ENCODE assay signal across 14 cellular contexts in genomic region chr3:111593666-111594065, GRCh38. TPM values are rescaled to one million over a fixed set of nuclear protein-coding genes. Genes with fewer than 3 reads are reported as not detected.
A peak's percentile ranks its signal among the peaks of the same experiment; 100 is the strongest.
DNase-seq lines count a peak whose midpoint lies in the region; ATAC-seq and TF ChIP-seq lines count a peak whose summit lies in the region.
"Had no signal": no experiment of that assay in that cellular context is flagged by ENCODE, and none has a peak within 500 bp of the region (broad histone marks: within the 10 kb centered on the region; RNA-seq: fewer than 3 reads in every experiment).

No MANE protein-coding gene starts in this region.

- peaks cover 40% of the 10 kb centered on the region for H3K36me3 ChIP-seq in CD8-positive, alpha-beta T cell (ENCODE audit: insufficient read depth, low read length)
- no peaks in the 10 kb centered on the region for H3K36me3 ChIP-seq in neural progenitor cell
- H3K36me3 ChIP-seq: left lung had no signal

- no peak for TF ChIP-seq CTCF in CD8-positive, alpha-beta T cell (IDR thresholded peaks at IDR 0.05)
- TF ChIP-seq CTCF in neural progenitor cell (IDR thresholded peaks at IDR 0.05): no peak

- H3K9ac ChIP-seq in neural progenitor cell: no peak overlapping the region

- no peak overlapping the region for H2AFZ ChIP-seq in neural progenitor cell (replicated peaks)

- peaks cover 10% of the 10 kb centered on the region for H3K4me1 ChIP-seq in CD8-positive, alpha-beta T cell (ENCODE audit: insufficient read depth, low read length)
- H3K4me1 ChIP-seq in neural progenitor cell: no peaks in the 10 kb centered on the region
- H3K4me1 ChIP-seq: left lung had no signal

- H3K9me3 Mint-ChIP-seq in CD8-positive, alpha-beta T cell: no peaks in the 10 kb centered on the region
- H3K9me3 Mint-ChIP-seq in activated CD4-positive, alpha-beta memory T cell treated with anti-CD3 and anti-CD28 coated beads for 36 hours: no peaks in the 10 kb centered on the region
- no peaks in the 10 kb centered on the region for H3K9me3 Mint-ChIP-seq in naive thymus-derived CD8-positive, alpha-beta T cell
- no peaks in the 10 kb centered on the region for H3K9me3 Mint-ChIP-seq in neural progenitor cell

- H3F3A ChIP-seq in neural progenitor cell (ENCODE audit: low read depth): no peaks in the 10 kb centered on the region

- H3K27me3 Mint-ChIP-seq in CD8-positive, alpha-beta T cell (ENCODE audit: low read depth): no peaks in the 10 kb centered on the region
- peaks cover 2% of the 10 kb centered on the region for H3K27me3 Mint-ChIP-seq in activated CD4-positive, alpha-beta memory T cell treated with anti-CD3 and anti-CD28 coated beads for 36 hours
- no peaks in the 10 kb centered on the region for H3K27me3 Mint-ChIP-seq in naive thymus-derived CD8-positive, alpha-beta T cell
- H3K27me3 Mint-ChIP-seq in neural progenitor cell (ENCODE audit: insufficient read depth, low read depth): peaks cover 2% of the 10 kb centered on the region

- H3K4me2 ChIP-seq in neural progenitor cell: no peak overlapping the region

- DNase-seq in CD8-positive, alpha-beta T cell: no peak
- DNase-seq in activated CD4-positive, alpha-beta memory T cell treated with anti-CD3 and anti-CD28 coated beads for 36 hours: no peak
- no peak for DNase-seq in naive thymus-derived CD8-positive, alpha-beta T cell
- DNase-seq in neural progenitor cell (ENCODE audit: low spot score): no peak
- DNase-seq: anterior cingulate cortex; DMS 273 treated with DMSO at 0.1 percent for 48 hours; MV-4-11; stimulated activated CD4-positive, alpha-beta T cell treated with anti-CD3 and anti-CD28 coated beads, Interleukin-2, amount 100 ng/mL, for 48 hours had no signal

- intact Hi-C loops in CD8-positive, alpha-beta T cell (cut with DNase I, micrococcal nuclease): no loop called here
- intact Hi-C loops in activated CD4-positive, alpha-beta memory T cell treated with anti-CD3 and anti-CD28 coated beads for 36 hours (cut with micrococcal nuclease): no loop called here

- H3K36me3 Mint-ChIP-seq in CD8-positive, alpha-beta T cell: peaks cover 88% of the 10 kb centered on the region
- peaks cover 68% of the 10 kb centered on the region for H3K36me3 Mint-ChIP-seq in activated CD4-positive, alpha-beta memory T cell treated with anti-CD3 and anti-CD28 coated beads for 36 hours
- peaks cover 0 to 82% (median 20%) of the 10 kb centered on the region in 3 donors for H3K36me3 Mint-ChIP-seq in naive thymus-derived CD8-positive, alpha-beta T cell
- no peaks in the 10 kb centered on the region for H3K36me3 Mint-ChIP-seq in neural progenitor cell

- H3K4me1 Mint-ChIP-seq in CD8-positive, alpha-beta T cell (ENCODE audit: low read depth): peaks cover 52% of the 10 kb centered on the region
- peaks cover 57% of the 10 kb centered on the region for H3K4me1 Mint-ChIP-seq in activated CD4-positive, alpha-beta memory T cell treated with anti-CD3 and anti-CD28 coated beads for 36 hours (ENCODE audit: low read depth)
- H3K4me1 Mint-ChIP-seq in naive thymus-derived CD8-positive, alpha-beta T cell: peaks cover 15 to 43% (median 32%) of the 10 kb centered on the region in 4 donors
- no peaks in the 10 kb centered on the region for H3K4me1 Mint-ChIP-seq in neural progenitor cell

- no peak overlapping the region for H3K4me3 Mint-ChIP-seq in CD8-positive, alpha-beta T cell
- H3K4me3 Mint-ChIP-seq in activated CD4-positive, alpha-beta memory T cell treated with anti-CD3 and anti-CD28 coated beads for 36 hours: peak overlapping the region; percentile 86
- no peak overlapping the region for H3K4me3 Mint-ChIP-seq in naive thymus-derived CD8-positive, alpha-beta T cell
- H3K4me3 Mint-ChIP-seq in neural progenitor cell: no peak overlapping the region

- H3K27me3 ChIP-seq in CD8-positive, alpha-beta T cell (ENCODE audit: insufficient read depth, low read length): no peaks in the 10 kb centered on the region
- H3K27me3 ChIP-seq in neural progenitor cell: no peaks in the 10 kb centered on the region
- H3K27me3 ChIP-seq: left lung had no signal

- H3K27ac Mint-ChIP-seq in CD8-positive, alpha-beta T cell: peak overlapping the region; percentile 83
- H3K27ac Mint-ChIP-seq in activated CD4-positive, alpha-beta memory T cell treated with anti-CD3 and anti-CD28 coated beads for 36 hours: peak overlapping the region; percentile 97
- H3K27ac Mint-ChIP-seq in naive thymus-derived CD8-positive, alpha-beta T cell: peak overlapping the region in 9 of 10 donors; percentile 14 to 87 (median 73)
- H3K27ac Mint-ChIP-seq in neural progenitor cell: no peak overlapping the region

- no peaks in the 10 kb centered on the region for H3K79me2 ChIP-seq in neural progenitor cell (ENCODE audit: low read depth)

- no peak for ATAC-seq in CD8-positive, alpha-beta T cell
- ATAC-seq in GM19438 (IDR thresholded peaks at IDR 0.05; ENCODE audit: low read depth, unreplicated experiment) (peak; percentile 7), HG02870 (IDR thresholded peaks at IDR 0.05; ENCODE audit: unreplicated experiment) (no peak), GM18502 (IDR thresholded peaks at IDR 0.05; ENCODE audit: poor library complexity, unreplicated experiment) (no peak), HG02938 (IDR thresholded peaks at IDR 0.05; ENCODE audit: unreplicated experiment) (no peak)
- no peak for ATAC-seq in naive thymus-derived CD8-positive, alpha-beta T cell

- no peak overlapping the region for H3K27ac ChIP-seq in CD8-positive, alpha-beta T cell (ENCODE audit: low read depth, low read length)
- H3K27ac ChIP-seq in neural progenitor cell: no peak overlapping the region

- no peak overlapping the region for H3K4me3 ChIP-seq in CD8-positive, alpha-beta T cell (ENCODE audit: low read depth, low read length)
- H3K4me3 ChIP-seq in neural progenitor cell: no peak overlapping the region

- no peaks in the 10 kb centered on the region for H4K20me1 ChIP-seq in neural progenitor cell (ENCODE audit: low read depth)

- H3K9me3 ChIP-seq in CD8-positive, alpha-beta T cell (ENCODE audit: low read length): no peaks in the 10 kb centered on the region
- H3K9me3 ChIP-seq in neural progenitor cell (ENCODE audit: low read depth): no peaks in the 10 kb centered on the region
- H3K9me3 ChIP-seq: left lung had no signal

- CTCF ChIA-PET in CD8-positive, alpha-beta T cell (lab: Charles Lee): interaction anchor here (1.1 kb wide), 1 partner anchor 55 kb away, joined by 3 read pairs; no protein-coding TSS in a partner anchor
- CTCF ChIA-PET in activated CD4-positive, alpha-beta memory T cell treated with anti-CD3 and anti-CD28 coated beads for 36 hours (lab: Charles Lee): interaction anchor here (0.8 to 3.3 kb wide), 11 partner anchors 11 to 53 kb away, joined by 3 to 80 read pairs (median 7); no protein-coding TSS in a partner anchor

- POLR2A ChIA-PET in CD8-positive, alpha-beta T cell (lab: Charles Lee): interaction anchor here (1.3 to 1.7 kb wide), 2 partner anchors 11 to 25 kb away, joined by 3 to 4 read pairs; no protein-coding TSS in a partner anchor
- POLR2A ChIA-PET in activated CD4-positive, alpha-beta memory T cell treated with anti-CD3 and anti-CD28 coated beads for 36 hours (lab: Charles Lee): interaction anchor here (0.7 to 7.6 kb wide), 8 partner anchors 10 to 386 kb away, joined by 3 to 161 read pairs (median 54); no protein-coding TSS in a partner anchor
- POLR2A ChIA-PET in naive thymus-derived CD8-positive, alpha-beta T cell (lab: Charles Lee): interaction anchor here (0.6 kb wide), 1 partner anchor 47 kb away, joined by 3 read pairs; no protein-coding TSS in a partner anchor

RNA-seq across cellular contexts. Expression of gene ZBED2, which starts 1.5 kb away (rescaled TPM):
- under 1 TPM; 0.19 to 0.22 TPM for total RNA-seq in CD8-positive, alpha-beta T cell
- total RNA-seq in activated CD4-positive, alpha-beta memory T cell treated with anti-CD3 and anti-CD28 coated beads for 36 hours: 100 to 1,000 TPM; 609 to 610 TPM
- total RNA-seq in naive thymus-derived CD8-positive, alpha-beta T cell: under 1 TPM in 1 of 2 experiments, not detected in 1; 0.16 TPM
- polyA plus RNA-seq in naive thymus-derived CD8-positive, alpha-beta T cell: 1 to 10 TPM in 2 of 3 donors, under 1 TPM in 1; 0.30 to 1.9 (median 1.1) TPM
- 0.06 TPM in 1 of 2 replicates, not detected in the other for total RNA-seq in neural progenitor cell (ENCODE audit: low replicate concordance)
- total RNA-seq: SK-MEL-5 had no signal

RNA-seq across cellular contexts. Expression of gene CD96, which starts 51.7 kb away (rescaled TPM):
- 100 to 1,000 TPM; 218 to 219 TPM for total RNA-seq in CD8-positive, alpha-beta T cell
- total RNA-seq in activated CD4-positive, alpha-beta memory T cell treated with anti-CD3 and anti-CD28 coated beads for 36 hours: 10 to 100 TPM; 37.9 to 39.0 TPM
- 100 to 1,000 TPM; 316 to 330 TPM for total RNA-seq in naive thymus-derived CD8-positive, alpha-beta T cell
- 100 to 1,000 TPM; 258 to 291 (median 265) TPM for polyA plus RNA-seq in naive thymus-derived CD8-positive, alpha-beta T cell
- not detected in 2 replicates for total RNA-seq in neural progenitor cell (ENCODE audit: low replicate concordance)

Comparison
In these comparisons a context has a peak if more than half of its experiments do, and no peak if none do; other contexts are left out.
1. RNA of gene ZBED2, which starts 1.5 kb away (total RNA-seq): 609 to 610 TPM in activated CD4-positive, alpha-beta memory T cell treated with anti-CD3 and anti-CD28 coated beads for 36 hours; 0.19 to 0.22 TPM in CD8-positive, alpha-beta T cell, 0.16 TPM in naive thymus-derived CD8-positive, alpha-beta T cell and 0.06 TPM in neural progenitor cell; every median in the first group is over 100 times any median in the second.
2. RNA of gene CD96, which starts 51.7 kb away (total RNA-seq): 316 to 330 TPM in naive thymus-derived CD8-positive, alpha-beta T cell, 218 to 219 TPM in CD8-positive, alpha-beta T cell and 37.9 to 39.0 TPM in activated CD4-positive, alpha-beta memory T cell treated with anti-CD3 and anti-CD28 coated beads for 36 hours; not detected in neural progenitor cell; every median in the first group is over 10 times any median in the second.